In genomic region chr10:78741541-78741940, GRCh38 we compare ENCODE assay signal across 17 cellular contexts.
A peak's percentile ranks its signal among the peaks of the same experiment; 100 is the strongest.
DNase-seq lines count a peak whose midpoint lies in the region; TF ChIP-seq lines count a peak whose summit lies in the region.
"Had no signal": no experiment of that assay in that cellular context is flagged by ENCODE, and none has a peak within 500 bp of the region (broad histone marks: within the 10 kb centered on the region; RNA-seq: fewer than 3 reads in every experiment).

No MANE protein-coding gene starts in this region.

- no peak overlapping the region for H3K27ac Mint-ChIP-seq in CD8-positive, alpha-beta memory T cell
- H3K27ac Mint-ChIP-seq: activated naive CD4-positive, alpha-beta T cell treated with anti-CD3 and anti-CD28 coated beads, Interleukin-2, amount 50 U/mL, for 24 hours; effector memory CD8-positive, alpha-beta T cell had no signal

- in situ Hi-C loops in GM23248 (cut with MboI): no loop called here

- H3K36me3 Mint-ChIP-seq in CD8-positive, alpha-beta memory T cell: no peaks in the 10 kb centered on the region
- H3K36me3 Mint-ChIP-seq: activated naive CD4-positive, alpha-beta T cell treated with anti-CD3 and anti-CD28 coated beads, Interleukin-2, amount 50 U/mL, for 24 hours had no signal

- no peak overlapping the region for H2AFZ ChIP-seq in GM23248

- peaks cover 12% of the 10 kb centered on the region for H3K4me1 ChIP-seq in CD8-positive, alpha-beta memory T cell (ENCODE audit: insufficient read depth, low read length)
- H3K4me1 ChIP-seq in GM23248 (ENCODE audit: insufficient read depth): no peaks in the 10 kb centered on the region

- H3K27me3 ChIP-seq in AG04450 (ENCODE audit: control insufficient read depth, insufficient read depth, low read length): peaks cover 50% of the 10 kb centered on the region
- no peaks in the 10 kb centered on the region for H3K27me3 ChIP-seq in kidney epithelial cell (ENCODE audit: control insufficient read depth, insufficient read depth, low read length)
- H3K27me3 ChIP-seq in CD8-positive, alpha-beta memory T cell (ENCODE audit: insufficient read depth, low read length, poor library complexity, severe bottlenecking): no peaks in the 10 kb centered on the region
- H3K27me3 ChIP-seq in GM23248 (replicated peaks; ENCODE audit: insufficient read depth): 0 out of 2 replicates have a peak, but pooled peaks cover 5% of the 10 kb centered on the region
- H3K27me3 ChIP-seq: suprapubic skin had no signal

- peaks cover 2 to 14% (median 8%) of the 10 kb centered on the region in 3 donors for H3K4me1 Mint-ChIP-seq in CD8-positive, alpha-beta memory T cell

- no peak overlapping the region for H3K4me2 ChIP-seq in GM23248 (ENCODE audit: unreplicated experiment)

- H3K4me3 Mint-ChIP-seq in CD8-positive, alpha-beta memory T cell: no peak overlapping the region
- H3K4me3 Mint-ChIP-seq: activated naive CD4-positive, alpha-beta T cell treated with anti-CD3 and anti-CD28 coated beads, Interleukin-2, amount 50 U/mL, for 24 hours; central memory CD8-positive, alpha-beta T cell; effector memory CD8-positive, alpha-beta T cell had no signal

- DNase-seq in AG04450 (ENCODE audit: low read depth, low spot score) (peak; percentile 44), Daoy (ENCODE audit: low read depth) (peak; percentile 36), brain pericyte (ENCODE audit: low read depth, low spot score) (peak; percentile 63), kidney epithelial cell (ENCODE audit: low read depth) (peak; percentile 60), OCI-M1 (lab: John Stamatoyannopoulos, UW) (no peak), CD1c-positive myeloid dendritic cell (ENCODE audit: extremely low spot score) (no peak), GM23248 (no peak)
- no peak for DNase-seq in CD8-positive, alpha-beta memory T cell
- DNase-seq: DMS153; effector memory CD8-positive, alpha-beta T cell; HCEC 1CT; midbrain; NCI-H187; stimulated activated CD4-positive, alpha-beta T cell treated with anti-CD3 and anti-CD28 coated beads, Interleukin-4, amount 100 ng/mL, for 4 hours had no signal

- no peaks in the 10 kb centered on the region for H3K9me2 ChIP-seq in GM23248 (ENCODE audit: insufficient read depth)

- H3K4me3 ChIP-seq in AG04450 (ENCODE audit: low read depth, low read length) (no peak overlapping the region), kidney epithelial cell (ENCODE audit: low read depth, low read length) (no peak overlapping the region), GM23248 (no peak overlapping the region)
- H3K4me3 ChIP-seq in CD8-positive, alpha-beta memory T cell (ENCODE audit: low read length): no peak overlapping the region
- H3K4me3 ChIP-seq: suprapubic skin had no signal

- H3K9me3 ChIP-seq in AG04450 (ENCODE audit: control insufficient read depth, insufficient read depth, low read length) (no peaks in the 10 kb centered on the region), GM23248 (ENCODE audit: low read depth) (no peaks in the 10 kb centered on the region)
- no peaks in the 10 kb centered on the region for H3K9me3 ChIP-seq in CD8-positive, alpha-beta memory T cell (ENCODE audit: low read length)
- H3K9me3 ChIP-seq: suprapubic skin had no signal

- H3K27ac ChIP-seq in AG04450 (ENCODE audit: low read depth, low read length) (no peak overlapping the region), GM23248 (no peak overlapping the region)
- no peak overlapping the region for H3K27ac ChIP-seq in CD8-positive, alpha-beta memory T cell (ENCODE audit: low read depth, low read length)

- H3K9ac ChIP-seq in GM23248: no peak overlapping the region

- H3K27me3 Mint-ChIP-seq in CD8-positive, alpha-beta memory T cell: peaks cover 6 to 9% of the 10 kb centered on the region in 2 donors
- H3K27me3 Mint-ChIP-seq: activated naive CD4-positive, alpha-beta T cell treated with anti-CD3 and anti-CD28 coated beads, Interleukin-2, amount 50 U/mL, for 24 hours had no signal

- H3F3A ChIP-seq in GM23248 (ENCODE audit: insufficient read depth): no peaks in the 10 kb centered on the region

- TF ChIP-seq CTCF in AG04450 (IDR thresholded peaks at IDR 0.05; ENCODE audit: low read depth, low read length): no peak
- no peak for TF ChIP-seq CTCF in kidney epithelial cell (IDR thresholded peaks at IDR 0.05; ENCODE audit: insufficient read depth, low read length, poor library complexity, severe bottlenecking)

- H3K36me3 ChIP-seq in kidney epithelial cell (ENCODE audit: control insufficient read depth, insufficient read depth, low read length) (no peaks in the 10 kb centered on the region), GM23248 (ENCODE audit: low read depth) (no peaks in the 10 kb centered on the region)
- no peaks in the 10 kb centered on the region for H3K36me3 ChIP-seq in CD8-positive, alpha-beta memory T cell (ENCODE audit: insufficient read depth, low read length)
- H3K36me3 ChIP-seq: suprapubic skin had no signal

- no peaks in the 10 kb centered on the region for H3K79me2 ChIP-seq in GM23248 (ENCODE audit: insufficient read depth)

- CTCF ChIA-PET in AG04450 (lab: Charles Lee): no interaction called here
- CTCF ChIA-PET in CD8-positive, alpha-beta memory T cell (lab: Charles Lee): no interaction called here

- POLR2A ChIA-PET in AG04450 (lab: Yijun Ruan, JAX): no interaction called here
- POLR2A ChIA-PET in CD8-positive, alpha-beta memory T cell (lab: Charles Lee): no interaction called here

- H4K20me1 ChIP-seq in GM23248 (ENCODE audit: insufficient read depth): no peaks in the 10 kb centered on the region

- WGBS in GM23248 (ENCODE audit: low coverage in 1 of 2, low lambda C conversion rate in 2 of 2, missing lambda C conversion rate in 2 of 2), 2 experiments: 81 to 83% methylated on average over 5 of the region's 5 CpGs

- no peaks in the 10 kb centered on the region for H3K9me3 Mint-ChIP-seq in CD8-positive, alpha-beta memory T cell
- H3K9me3 Mint-ChIP-seq: activated naive CD4-positive, alpha-beta T cell treated with anti-CD3 and anti-CD28 coated beads, Interleukin-2, amount 50 U/mL, for 24 hours; central memory CD8-positive, alpha-beta T cell; effector memory CD8-positive, alpha-beta T cell had no signal

Comparison
In these comparisons a context has a peak if more than half of its experiments do, and no peak if none do; other contexts are left out.
1. DNase-seq: peak in AG04450 (single experiment), Daoy (single experiment), brain pericyte (single experiment) and kidney epithelial cell (single experiment); none in OCI-M1 (single experiment), CD1c-positive myeloid dendritic cell (single experiment), CD8-positive, alpha-beta memory T cell (0 of 5) and GM23248 (single experiment).